3 cellular contexts compared by ENCODE assay signal in genomic region chr1:156357977-156358376, GRCh38.
"Had no signal": no experiment of that assay in that cellular context is flagged by ENCODE, and none has a peak within 500 bp of the region (broad histone marks: within the 10 kb centered on the region; RNA-seq: fewer than 3 reads in every experiment).

No MANE protein-coding gene starts in this region.

- H3K4me3 ChIP-seq: K562 had no signal

- H3K27ac ChIP-seq: HL-60, KMS-11 had no signal

- ATAC-seq: K562 had no signal
